ENCODE assay signal across 8 cellular contexts in genomic region chr5:170623576-170624181, GRCh38.
DNase-seq lines count a peak whose midpoint lies in the region; ATAC-seq, FAIRE-seq and TF ChIP-seq lines count a peak whose summit lies in the region.

No MANE protein-coding gene starts in this region.

- peaks cover 7% of the 10 kb centered on the region for H3K4me1 Mint-ChIP-seq in neural crest cell

- H2BK120ac ChIP-seq in H1 (replicated peaks; ENCODE audit: low read depth, low read length): no peak overlapping the region

- H3K56ac ChIP-seq in H1 (replicated peaks; ENCODE audit: insufficient read length, low read depth, low read length): no peak overlapping the region

- no peak overlapping the region for H2BK12ac ChIP-seq in H1 (ENCODE audit: low read depth, low read length)

- H3K4ac ChIP-seq in H1 (replicated peaks; ENCODE audit: insufficient read length, low read depth, low read length): no peak overlapping the region

- H4K20me1 ChIP-seq in PC-3 (ENCODE audit: low read length) (no peaks in the 10 kb centered on the region), H1 (replicated peaks in 1 of 2; ENCODE audit: control insufficient read depth in 1 of 2, insufficient read depth in 2 of 2, low read length in 2 of 2) (peaks cover 0 to 3% of the 10 kb centered on the region in 2 experiments)

- H3K27ac Mint-ChIP-seq in neural crest cell (ENCODE audit: unreplicated experiment): no peak overlapping the region

- TF ChIP-seq CTCF in PC-3 (conservative IDR thresholded peaks at IDR 0.05; ENCODE audit: low read depth, low read length) (peak; percentile 73), H1 (IDR thresholded peaks at IDR 0.05; ENCODE audit: control extremely low read depth in 1 of 3, insufficient read depth in 1 of 3, low read depth in 1 of 3, low read length in 3 of 3) (peak in 2 of 3 experiments; percentile 93; a peak in 3 of 4 replicates), neural crest cell (conservative IDR thresholded peaks at IDR 0.05) (peak; percentile 79)

- H3K23ac ChIP-seq in H1 (ENCODE audit: insufficient read length): no peak overlapping the region

- no peak overlapping the region for H4K5ac ChIP-seq in H1 (ENCODE audit: insufficient read length, low read depth, low read length)

- H3K4me3 ChIP-seq in PC-3 (ENCODE audit: low read length) (no peak overlapping the region), H1 (ENCODE audit: extremely low read depth in 1 of 4, insufficient read depth in 2 of 4, low read depth in 3 of 4, low read length in 4 of 4) (no peak overlapping the region)

- H4K8ac ChIP-seq in H1 (ENCODE audit: extremely low read depth, insufficient read depth, low read length): no peak overlapping the region

- H3K4me3 Mint-ChIP-seq in neural crest cell: no peak overlapping the region

- H3K36me3 ChIP-seq in PC-3 (ENCODE audit: low read depth, low read length) (no peaks in the 10 kb centered on the region), H1 (ENCODE audit: control insufficient read depth in 2 of 4, insufficient read depth in 4 of 4, low read length in 3 of 4) (no peaks in the 10 kb centered on the region)

- no peaks in the 10 kb centered on the region for H3K4me1 ChIP-seq in PC-3 (ENCODE audit: insufficient read depth, low read length)
- peaks cover 0 to 10% (median 3%) of the 10 kb centered on the region in 4 experiments; a peak in 6 of 7 replicates for H3K4me1 ChIP-seq in H1 (replicated peaks in 1 of 4; ENCODE audit: control insufficient read depth in 3 of 4, insufficient read depth in 4 of 4, low read length in 3 of 4)

- H3K9me3 ChIP-seq in PC-3 (ENCODE audit: low read length) (no peaks in the 10 kb centered on the region), H1 (ENCODE audit: insufficient read depth in 2 of 2, low read depth in 1 of 2, low read length in 1 of 2) (no peaks in the 10 kb centered on the region)

- POLR2A ChIA-PET in PC-3 (lab: Charles Lee; ENCODE audit: unreplicated experiment) (no interaction called here), H1 (lab: Charles Lee; ENCODE audit: partially characterized antibody) (no interaction called here)

- no TSS peak for BruUV-seq in PC-3 (replicated peaks; lab: Mats Ljungman, UMichigan)

- H3K79me2 ChIP-seq in PC-3 (ENCODE audit: low read length) (no peaks in the 10 kb centered on the region), H1 (ENCODE audit: control insufficient read depth in 1 of 2, insufficient read depth in 2 of 2, low read length in 2 of 2) (no peaks in the 10 kb centered on the region)

- H3K27ac ChIP-seq in PC-3 (ENCODE audit: low read length) (no peak overlapping the region), H1 (ENCODE audit: low read depth, low read length) (no peak overlapping the region)

- H2BK20ac ChIP-seq in H1 (ENCODE audit: low read length): no peak overlapping the region

- peak; percentile 96 to 98 for TF ChIP-seq RAD21 in H1 (IDR thresholded peaks at IDR 0.05 in 1 of 2, conservative IDR thresholded peaks at IDR 0.05 in 1 of 2; ENCODE audit: low read depth in 2 of 2, low read length in 2 of 2)

- CTCF ChIA-PET in PC-3 (lab: Charles Lee): no interaction called here
- CTCF ChIA-PET in H1 (lab: Charles Lee; ENCODE audit: partially characterized antibody): interaction anchor here (0.6 to 39.4 kb wide), 20 partner anchors 2 to 400 kb away, joined by 3 to 982 read pairs (median 5); no protein-coding TSS in a partner anchor

- FAIRE-seq in H1 (lab: Jason Lieb, UNC): peak; percentile 91

- H3K79me1 ChIP-seq in H1 (ENCODE audit: low read depth, low read length): no peaks in the 10 kb centered on the region

- no peaks in the 10 kb centered on the region for H3K9me2 ChIP-seq in PC-3 (replicated peaks; ENCODE audit: low read length)

- no peaks in the 10 kb centered on the region for H3K9me3 Mint-ChIP-seq in neural crest cell

- H3K9ac ChIP-seq in PC-3 (ENCODE audit: low read length) (no peak overlapping the region), H1 (replicated peaks in 1 of 4; ENCODE audit: extremely low read depth in 1 of 4, low read depth in 3 of 4, low read length in 3 of 4) (no peak overlapping the region)

- no peak overlapping the region for H4K91ac ChIP-seq in H1 (replicated peaks; ENCODE audit: insufficient read length, low read length)

- H3K14ac ChIP-seq in H1 (ENCODE audit: insufficient read length): no peak overlapping the region

- no peak overlapping the region for H3K4me2 ChIP-seq in PC-3 (ENCODE audit: low read length)
- no peak overlapping the region for H3K4me2 ChIP-seq in H1 (ENCODE audit: insufficient read depth in 1 of 2, low read depth in 2 of 2, low read length in 2 of 2)

- intact Hi-C loops in PC-3 (cut with micrococcal nuclease): loop anchor here (1.0 to 5.0 kb wide), 3 partner anchors 19 to 396 kb away; no protein-coding TSS in a partner anchor

- H2AFZ ChIP-seq in PC-3 (ENCODE audit: low read length): no peak overlapping the region
- no peak overlapping the region for H2AFZ ChIP-seq in H1 (ENCODE audit: low read length)

- no peak overlapping the region for H2AK5ac ChIP-seq in H1 (ENCODE audit: low read depth, low read length)

- H2BK5ac ChIP-seq in H1 (ENCODE audit: low read depth, low read length): no peak overlapping the region

- no peak for TF ChIP-seq POLR2A in H1 (IDR thresholded peaks at IDR 0.05; ENCODE audit: control extremely low read depth in 1 of 2, low read depth in 2 of 2, low read length in 2 of 2)

- no peaks in the 10 kb centered on the region for H3F3A ChIP-seq in PC-3 (ENCODE audit: low read length, unreplicated experiment)

- 41% methylated on average over 16 of the region's 16 CpGs; no CpG with 5 or more reads in 1 of the 2 experiments for WGBS in H1 (ENCODE audit: extremely low coverage in 1 of 2, insufficient coverage in 1 of 2, insufficient read length in 1 of 2, insufficient replicate concordance in 2 of 2, low coverage in 1 of 2, low lambda C conversion rate in 2 of 2, missing lambda C conversion rate in 1 of 2), 2 experiments

- TF ChIP-seq EP300 in H1 (IDR thresholded peaks at IDR 0.05; ENCODE audit: borderline replicate concordance in 1 of 2, low read depth in 2 of 2, low read length in 2 of 2): no peak

- H3K27me3 Mint-ChIP-seq in neural crest cell (ENCODE audit: low read depth): peaks cover 8% of the 10 kb centered on the region

- H3K27me3 ChIP-seq in PC-3 (ENCODE audit: low read length) (no peaks in the 10 kb centered on the region), H1 (replicated peaks in 1 of 4; ENCODE audit: control insufficient read depth in 3 of 4, extremely low read depth in 1 of 4, insufficient read depth in 3 of 4, low read length in 3 of 4) (no peaks in the 10 kb centered on the region; a peak in 2 of 7 replicates)

- no peak overlapping the region for H2BK15ac ChIP-seq in H1 (ENCODE audit: low read length)

- ATAC-seq in GM21360 (IDR thresholded peaks at IDR 0.05; ENCODE audit: unreplicated experiment): peak; percentile 53
- ATAC-seq in PC-3: peak; percentile 80
- no peak for ATAC-seq in GM19351 (IDR thresholded peaks at IDR 0.05; ENCODE audit: unreplicated experiment)

- DNase-seq in AG20443 (ENCODE audit: low spot score) (peak; percentile 78), PC-3 (peak; percentile 64), H1 (ENCODE audit: low read depth in 1 of 2, low spot score in 2 of 2) (peak in 1 of 2 experiments; percentile 79), neural crest cell (ENCODE audit: low read depth, low spot score) (peak; percentile 67), mesenteric fat pad (ENCODE audit: low spot score) (no peak), NCI-H1048 (lab: John Stamatoyannopoulos, UW) (no peak)

- H3K18ac ChIP-seq in H1 (ENCODE audit: extremely low read depth, low read length): no peak overlapping the region

- no peaks in the 10 kb centered on the region for H3K23me2 ChIP-seq in H1 (ENCODE audit: low read depth, low read length)

- no peaks in the 10 kb centered on the region for H3K36me3 Mint-ChIP-seq in neural crest cell (ENCODE audit: low read depth)

TF ChIP-seq in H1, 55 proteins besides CTCF, POLR2A, EP300 and RAD21:
- TF ChIP-seq, protein P1, sequence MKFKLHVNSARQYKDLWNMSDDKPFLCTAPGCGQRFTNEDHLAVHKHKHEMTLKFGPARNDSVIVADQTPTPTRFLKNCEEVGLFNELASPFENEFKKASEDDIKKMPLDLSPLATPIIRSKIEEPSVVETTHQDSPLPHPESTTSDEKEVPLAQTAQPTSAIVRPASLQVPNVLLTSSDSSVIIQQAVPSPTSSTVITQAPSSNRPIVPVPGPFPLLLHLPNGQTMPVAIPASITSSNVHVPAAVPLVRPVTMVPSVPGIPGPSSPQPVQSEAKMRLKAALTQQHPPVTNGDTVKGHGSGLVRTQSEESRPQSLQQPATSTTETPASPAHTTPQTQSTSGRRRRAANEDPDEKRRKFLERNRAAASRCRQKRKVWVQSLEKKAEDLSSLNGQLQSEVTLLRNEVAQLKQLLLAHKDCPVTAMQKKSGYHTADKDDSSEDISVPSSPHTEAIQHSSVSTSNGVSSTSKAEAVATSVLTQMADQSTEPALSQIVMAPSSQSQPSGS (IDR thresholded peaks at IDR 0.05; ENCODE audit: low read length): no peak
- TF ChIP-seq KDM1A (IDR thresholded peaks at IDR 0.05; ENCODE audit: borderline replicate concordance, low read length) (no peak), ATF3 (IDR thresholded peaks at IDR 0.05; ENCODE audit: insufficient read depth, low read depth, low read length) (no peak), EGR1 (IDR thresholded peaks at IDR 0.05; ENCODE audit: borderline replicate concordance, low read depth, low read length) (no peak), GABPA (IDR thresholded peaks at IDR 0.05; ENCODE audit: borderline replicate concordance, insufficient read depth, low read length) (no peak), CREB1 (IDR thresholded peaks at IDR 0.05) (peak; percentile 52; the same call in 1 of the 2 replicates), ASH2L (IDR thresholded peaks at IDR 0.05; ENCODE audit: low read length) (no peak), POU5F1 (IDR thresholded peaks at IDR 0.05; ENCODE audit: low read depth, low read length) (no peak), CBX5 (IDR thresholded peaks at IDR 0.05; ENCODE audit: low read depth, low read length) (no peak), YY1 (IDR thresholded peaks at IDR 0.05; ENCODE audit: low read depth, low read length) (peak; percentile 83), JUN (IDR thresholded peaks at IDR 0.05; ENCODE audit: low read depth, low read length) (no peak)
- TF ChIP-seq, protein P2, sequence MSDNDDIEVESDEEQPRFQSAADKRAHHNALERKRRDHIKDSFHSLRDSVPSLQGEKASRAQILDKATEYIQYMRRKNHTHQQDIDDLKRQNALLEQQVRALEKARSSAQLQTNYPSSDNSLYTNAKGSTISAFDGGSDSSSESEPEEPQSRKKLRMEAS (IDR thresholded peaks at IDR 0.05): 0 out of 2 replicates have a peak, but pooled peaks have one; percentile 39

Comparison
In these comparisons a context has a peak if more than half of its experiments do, and no peak if none do; other contexts are left out.
1. DNase-seq: peak in AG20443 (single experiment), PC-3 (single experiment) and neural crest cell (single experiment); none in mesenteric fat pad (single experiment) and NCI-H1048 (single experiment).
2. Peak in every context shown above with its lines, with median percentiles within 50 percentile points of each other: CTCF ChIP-seq.